ENCODE assay signal across 11 cellular contexts in genomic region chr11:3001496-3001895, GRCh38. TPM values are rescaled to one million over a fixed set of nuclear protein-coding genes. Genes with fewer than 3 reads are reported as not detected.
DNase-seq lines count a peak whose midpoint lies in the region; ATAC-seq lines count a peak whose summit lies in the region.
"Had no signal": no experiment of that assay in that cellular context is flagged by ENCODE, and none has a peak within 500 bp of the region (broad histone marks: within the 10 kb centered on the region; RNA-seq: fewer than 3 reads in every experiment).

No MANE protein-coding gene starts in this region.

- no peak for ATAC-seq in activated naive CD8-positive, alpha-beta T cell treated with anti-CD3 and anti-CD28 coated beads, Interleukin-2, amount 50 U/mL, for 24 hours
- ATAC-seq in HG02884 (IDR thresholded peaks at IDR 0.05; ENCODE audit: unreplicated experiment) (no peak), HG03108 (IDR thresholded peaks at IDR 0.05; ENCODE audit: unreplicated experiment) (no peak)
- ATAC-seq: PC-3 had no signal

- H3K27ac ChIP-seq in cingulate gyrus (ENCODE audit: low read depth, low read length) (peak overlapping the region; percentile 99), muscle layer of colon (ENCODE audit: low read depth, low read length) (peak overlapping the region; percentile 61)
- H3K27ac ChIP-seq: KMS-11 had no signal

- H3K27me3 ChIP-seq in muscle layer of colon (ENCODE audit: control insufficient read depth in 1 of 2, insufficient read depth in 2 of 2, low read length in 2 of 2): no peaks in the 10 kb centered on the region

- peaks cover 27% of the 10 kb centered on the region for H3K36me3 Mint-ChIP-seq in activated naive CD8-positive, alpha-beta T cell treated with anti-CD3 and anti-CD28 coated beads for 36 hours
- H3K36me3 Mint-ChIP-seq in activated naive CD8-positive, alpha-beta T cell treated with anti-CD3 and anti-CD28 coated beads, Interleukin-2, amount 50 U/mL, for 24 hours (ENCODE audit: low read depth): peaks cover 43% of the 10 kb centered on the region

- H3K36me3 ChIP-seq in muscle layer of colon (ENCODE audit: insufficient read depth, low read length): peaks cover 44% of the 10 kb centered on the region

- no peaks in the 10 kb centered on the region for H3K9me3 Mint-ChIP-seq in activated naive CD8-positive, alpha-beta T cell treated with anti-CD3 and anti-CD28 coated beads for 36 hours
- H3K9me3 Mint-ChIP-seq in activated naive CD8-positive, alpha-beta T cell treated with anti-CD3 and anti-CD28 coated beads, Interleukin-2, amount 50 U/mL, for 24 hours: no peaks in the 10 kb centered on the region

- H3K9me3 ChIP-seq in muscle layer of colon (ENCODE audit: low read length): no peaks in the 10 kb centered on the region

- H3K9ac ChIP-seq in muscle layer of colon (ENCODE audit: low read length): no peak overlapping the region
- H3K9ac ChIP-seq: KMS-11 had no signal

- H3K27ac Mint-ChIP-seq in activated naive CD8-positive, alpha-beta T cell treated with anti-CD3 and anti-CD28 coated beads for 36 hours: peak overlapping the region; percentile 16
- H3K27ac Mint-ChIP-seq in activated naive CD8-positive, alpha-beta T cell treated with anti-CD3 and anti-CD28 coated beads, Interleukin-2, amount 50 U/mL, for 24 hours: no peak overlapping the region

- no peaks in the 10 kb centered on the region for H3K27me3 Mint-ChIP-seq in activated naive CD8-positive, alpha-beta T cell treated with anti-CD3 and anti-CD28 coated beads for 36 hours
- no peaks in the 10 kb centered on the region for H3K27me3 Mint-ChIP-seq in activated naive CD8-positive, alpha-beta T cell treated with anti-CD3 and anti-CD28 coated beads, Interleukin-2, amount 50 U/mL, for 24 hours

- H3K4me3 ChIP-seq in muscle layer of colon (ENCODE audit: low read depth in 1 of 2, low read length in 2 of 2): no peak overlapping the region

- DNase-seq in activated naive CD8-positive, alpha-beta T cell treated with anti-CD3 and anti-CD28 coated beads for 36 hours: no peak
- DNase-seq in activated naive CD8-positive, alpha-beta T cell treated with anti-CD3 and anti-CD28 coated beads, Interleukin-2, amount 50 U/mL, for 24 hours: no peak
- DNase-seq in KG1 (lab: John Stamatoyannopoulos, UW) (no peak), NCI-H82 (lab: John Stamatoyannopoulos, UW) (no peak)
- DNase-seq: activated CD4-positive, CD25-positive, alpha-beta regulatory T cell; PC-3 had no signal

- H3K4me1 ChIP-seq in muscle layer of colon (ENCODE audit: insufficient read depth, low read length): peaks cover 22% of the 10 kb centered on the region

- H3K4me1 Mint-ChIP-seq in activated naive CD8-positive, alpha-beta T cell treated with anti-CD3 and anti-CD28 coated beads for 36 hours: peaks cover 16% of the 10 kb centered on the region
- H3K4me1 Mint-ChIP-seq in activated naive CD8-positive, alpha-beta T cell treated with anti-CD3 and anti-CD28 coated beads, Interleukin-2, amount 50 U/mL, for 24 hours: peaks cover 4% of the 10 kb centered on the region

- no peak overlapping the region for H3K4me3 Mint-ChIP-seq in activated naive CD8-positive, alpha-beta T cell treated with anti-CD3 and anti-CD28 coated beads for 36 hours
- no peak overlapping the region for H3K4me3 Mint-ChIP-seq in activated naive CD8-positive, alpha-beta T cell treated with anti-CD3 and anti-CD28 coated beads, Interleukin-2, amount 50 U/mL, for 24 hours

RNA-seq across cellular contexts. Expression of gene NAP1L4, which starts 9.4 kb away (rescaled TPM):
- 100 to 1,000 TPM; 222 to 226 TPM for total RNA-seq in activated naive CD8-positive, alpha-beta T cell treated with anti-CD3 and anti-CD28 coated beads for 36 hours

RNA-seq across cellular contexts. Expression of gene CARS1, which starts 55.7 kb away (rescaled TPM):
- 100 to 1,000 TPM in 1 of 2 experiments, 10 to 100 TPM in 1; 96.6 to 101 TPM for total RNA-seq in activated naive CD8-positive, alpha-beta T cell treated with anti-CD3 and anti-CD28 coated beads for 36 hours
